In genomic region chr2:107093426-107093957, GRCh38 we compare ENCODE assay signal across 8 cellular contexts.
"Had no signal": no experiment of that assay in that cellular context is flagged by ENCODE, and none has a peak within 500 bp of the region (broad histone marks: within the 10 kb centered on the region; RNA-seq: fewer than 3 reads in every experiment).

No MANE protein-coding gene starts in this region.

- H3K4me3 ChIP-seq: GM23248, HAP-1, K562 had no signal

- H3K4me1 ChIP-seq: HAP-1 had no signal

- H3K9ac ChIP-seq: GM23248 had no signal

- DNase-seq: GM23248, GOT3, H7, HFFc6, IMR-90, KG1 had no signal

- H3K27ac ChIP-seq: GM23248 had no signal

- H3K36me3 ChIP-seq: HAP-1 had no signal
